8 cellular contexts compared by ENCODE assay signal in genomic region chr16:29899516-29900101, GRCh38. TPM values are rescaled to one million over a fixed set of nuclear protein-coding genes. Genes with fewer than 3 reads are reported as not detected.
DNase-seq lines count a peak whose midpoint lies in the region; ATAC-seq, FAIRE-seq and TF ChIP-seq lines count a peak whose summit lies in the region.

Gene SEZ6L2, minus strand, starts transcription at chr16:29899550. Its CDS starts 531 bp downstream, at chr16:29899019.

- H3K9ac ChIP-seq in SK-N-MC (ENCODE audit: insufficient read length): no peak within 1 kb of the TSS

- peak; percentile 89 to 91 for DNase-seq in NCI-H2081 (lab: John Stamatoyannopoulos, UW)
- no peak for DNase-seq in NCI-H2081 treated with DMSO at 0.1 percent for 48 hours (lab: John Stamatoyannopoulos, UW)
- DNase-seq in NB4 (ENCODE audit: low read depth): peak; percentile 66
- DNase-seq in SK-N-MC (ENCODE audit: low read depth, low spot score): no peak
- peak; percentile 97 for DNase-seq in choroid plexus epithelial cell (ENCODE audit: low read depth)
- peak; percentile 86 to 90 for DNase-seq in left colon
- DNase-seq in stimulated activated CD4-positive, alpha-beta T cell treated with anti-CD3 and anti-CD28 coated beads, Interleukin-1b, Interleukin-23, amount 100 ng/mL, for 1 hour (ENCODE audit: low read depth in 2 of 2): peak; percentile 47 to 81
- DNase-seq in GM12891 (ENCODE audit: insufficient read length, low spot score): no peak

- H3K4me3 ChIP-seq in NB4 (ENCODE audit: low read depth, low read length): peak within 1 kb of the TSS; percentile 40
- H3K4me3 ChIP-seq in SK-N-MC: peak within 1 kb of the TSS; percentile 80
- peak within 1 kb of the TSS; percentile 75 for H3K4me3 ChIP-seq in choroid plexus epithelial cell (ENCODE audit: low read depth, low read length)

- FAIRE-seq in GM12891 (lab: Jason Lieb, UNC): no peak

- H3K9me3 ChIP-seq in SK-N-MC (ENCODE audit: low read depth, low read length): no peaks in the 10 kb centered on the region

- H3K27ac ChIP-seq in SK-N-MC: no peak within 1 kb of the TSS

- no peaks in the 10 kb centered on the region for H3K36me3 ChIP-seq in SK-N-MC (ENCODE audit: insufficient read depth, low read length)

- peak; percentile 94 for ATAC-seq in left colon

- intact Hi-C loops in left colon (cut with DNase I, micrococcal nuclease): no loop called here

- no peak for TF ChIP-seq CTCF in NB4 (IDR thresholded peaks at IDR 0.05; ENCODE audit: low read depth, low read length)
- peak; percentile 57 for TF ChIP-seq CTCF in choroid plexus epithelial cell (conservative IDR thresholded peaks at IDR 0.05; ENCODE audit: low read depth, low read length)

- TF ChIP-seq POLR2A in NB4 (IDR thresholded peaks at IDR 0.05; ENCODE audit: extremely low read depth, insufficient read length) (no peak), GM12891 (IDR thresholded peaks at IDR 0.05; ENCODE audit: low read depth, low read length) (no peak)

TF ChIP-seq in GM12891, 5 proteins besides CTCF, POLR2A, EP300 and RAD21:
- no peak for TF ChIP-seq POU2F2 (IDR thresholded peaks at IDR 0.05; ENCODE audit: low read depth, low read length)
- no peak for TF ChIP-seq TAF1 (IDR thresholded peaks at IDR 0.05; ENCODE audit: low read depth, low read length)
- no peak for TF ChIP-seq PAX5 (IDR thresholded peaks at IDR 0.05; ENCODE audit: insufficient read depth, low read length, severe bottlenecking)
- TF ChIP-seq SPI1 (IDR thresholded peaks at IDR 0.05; ENCODE audit: low read depth, low read length): no peak
- TF ChIP-seq POLR2AphosphoS5 (IDR thresholded peaks at IDR 0.05; ENCODE audit: low read depth, low read length): no peak

RNA-seq across cellular contexts. Expression of gene SEZ6L2, which starts in this region (rescaled TPM):
- total RNA-seq in left colon: 10 to 100 TPM; 11.1 to 13.0 TPM
- polyA plus RNA-seq in GM12891 (2012; ENCODE audit: low read depth, missing spikeins): not detected

Comparison
In these comparisons a context has a peak if more than half of its experiments do, and no peak if none do; other contexts are left out.
1. DNase-seq: peak in NCI-H2081 (2 of 2), NB4 (single experiment), choroid plexus epithelial cell (single experiment), left colon (2 of 2) and stimulated activated CD4-positive, alpha-beta T cell treated with anti-CD3 and anti-CD28 coated beads, Interleukin-1b, Interleukin-23, amount 100 ng/mL, for 1 hour (2 of 2); none in NCI-H2081 treated with DMSO at 0.1 percent for 48 hours (single experiment), SK-N-MC (single experiment) and GM12891 (single experiment).
2. Peak in every context shown above with its lines, with median percentiles within 50 percentile points of each other: H3K4me3 ChIP-seq.